9 cellular contexts compared by ENCODE assay signal in genomic region chr18:63107171-63107850, GRCh38.
DNase-seq lines count a peak whose midpoint lies in the region; ATAC-seq and TF ChIP-seq lines count a peak whose summit lies in the region.
"Had no signal": no experiment of that assay in that cellular context is flagged by ENCODE, and none has a peak within 500 bp of the region (broad histone marks: within the 10 kb centered on the region; RNA-seq: fewer than 3 reads in every experiment).

No MANE protein-coding gene starts in this region.

- no peak for DNase-seq in DND-41
- peak; percentile 93 for DNase-seq in NCI-H69 (lab: John Stamatoyannopoulos, UW)
- no peak for DNase-seq in posterior cingulate gyrus
- no peak for DNase-seq in WTC11 (ENCODE audit: low spot score)
- DNase-seq in NCI-H1694 treated with DMSO at 0.1 percent for 48 hours (lab: John Stamatoyannopoulos, UW): no peak
- no peak for DNase-seq in gastrocnemius medialis
- DNase-seq: DMS79 treated with DMSO at 0.1 percent for 48 hours had no signal

- in situ Hi-C loops in gastrocnemius medialis (cut with MboI; ENCODE audit: low sequenced_read_pairs in 4 of 4): no loop called here

- H4K20me1 ChIP-seq in DND-41 (ENCODE audit: insufficient read depth, low read length): no peaks in the 10 kb centered on the region

- peaks cover 2% of the 10 kb centered on the region; the same call in 1 of the 2 replicates for H3K4me1 Mint-ChIP-seq in WTC11

- no peak overlapping the region for H2AFZ ChIP-seq in DND-41 (ENCODE audit: low read depth, low read length)

- H3K4me3 Mint-ChIP-seq in WTC11: no peak overlapping the region

- H3K9me3 ChIP-seq in DND-41 (ENCODE audit: insufficient read depth, low read length, severe bottlenecking) (no peaks in the 10 kb centered on the region), gastrocnemius medialis (no peaks in the 10 kb centered on the region)

- no peak overlapping the region for H3K27ac Mint-ChIP-seq in WTC11

- no peaks in the 10 kb centered on the region for H3K79me2 ChIP-seq in DND-41 (ENCODE audit: insufficient read depth, low read length)

- TF ChIP-seq CTCF in DND-41 (IDR thresholded peaks at IDR 0.05; ENCODE audit: borderline replicate concordance, extremely low read depth, low read length, poor library complexity, severe bottlenecking): no peak
- no peak for TF ChIP-seq CTCF in WTC11 (IDR thresholded peaks at IDR 0.05)
- TF ChIP-seq CTCF in gastrocnemius medialis (IDR thresholded peaks at IDR 0.05 in 4 of 5, conservative IDR thresholded peaks at IDR 0.05 in 1 of 5): no peak

- POLR2A ChIA-PET in WTC11 (lab: Charles Lee): no interaction called here

- ATAC-seq in DND-41 (ENCODE audit: insufficient read depth, low read depth) (no peak), GM19043 (IDR thresholded peaks at IDR 0.05; ENCODE audit: low read depth, unreplicated experiment) (peak; percentile 31), HG02981 (IDR thresholded peaks at IDR 0.05; ENCODE audit: unreplicated experiment) (peak; percentile 21), WTC11 (no peak), gastrocnemius medialis (no peak)

- peak overlapping the region; percentile 42; the same call in 1 of the 2 replicates for H3K27ac ChIP-seq in DND-41 (ENCODE audit: low read length)
- no peak overlapping the region for H3K27ac ChIP-seq in gastrocnemius medialis

- H3K4me3 ChIP-seq in DND-41 (ENCODE audit: low read depth in 1 of 2, low read length in 2 of 2): no peak overlapping the region
- H3K4me3 ChIP-seq in gastrocnemius medialis: no peak overlapping the region

- TF ChIP-seq POLR2A in gastrocnemius medialis (IDR thresholded peaks at IDR 0.05): no peak

- H3K36me3 Mint-ChIP-seq in WTC11: no peaks in the 10 kb centered on the region

- intact Hi-C loops in posterior cingulate gyrus (cut with DNase I) (no loop called here), gastrocnemius medialis (cut with DNase I; ENCODE audit: low total_unique reads) (no loop called here)

- H3K36me3 ChIP-seq in DND-41 (ENCODE audit: insufficient read depth, low read length) (no peaks in the 10 kb centered on the region), gastrocnemius medialis (no peaks in the 10 kb centered on the region)

- peaks cover 47% of the 10 kb centered on the region for H3K4me1 ChIP-seq in DND-41 (ENCODE audit: insufficient read depth, low read length)
- H3K4me1 ChIP-seq in gastrocnemius medialis: peaks cover 12 to 18% of the 10 kb centered on the region in 2 donors

- H3K27me3 Mint-ChIP-seq in WTC11 (ENCODE audit: low read depth): no peaks in the 10 kb centered on the region

- no peak overlapping the region for H3K9ac ChIP-seq in DND-41 (ENCODE audit: low read depth, low read length)

- peaks cover 20% of the 10 kb centered on the region for H3K9me3 Mint-ChIP-seq in WTC11

- H3K4me2 ChIP-seq in DND-41 (ENCODE audit: insufficient read depth, low read length): peak overlapping the region; percentile 8; the same call in 1 of the 2 replicates

- no peaks in the 10 kb centered on the region for H3K27me3 ChIP-seq in DND-41 (ENCODE audit: insufficient read depth, low read length, poor library complexity)
- H3K27me3 ChIP-seq in gastrocnemius medialis: no peaks in the 10 kb centered on the region

- CTCF ChIA-PET in WTC11 (lab: Charles Lee): interaction anchor here (1.3 kb wide), 1 partner anchor 90 kb away, joined by 3 read pairs; no protein-coding TSS in a partner anchor

TF ChIP-seq in WTC11, 78 proteins besides CTCF, POLR2A, EP300 and RAD21 (continues in another document):
- TF ChIP-seq ERG (CRISPR knock-in tag; IDR thresholded peaks at IDR 0.05): no peak
- no peak for TF ChIP-seq ZNF219 (CRISPR knock-in tag; IDR thresholded peaks at IDR 0.05; ENCODE audit: borderline replicate concordance)
- no peak for TF ChIP-seq ZNF138 (CRISPR knock-in tag; conservative IDR thresholded peaks at IDR 0.05)
- no peak for TF ChIP-seq NR2C2 (CRISPR knock-in tag; IDR thresholded peaks at IDR 0.05)
- no peak for TF ChIP-seq ATF6 (CRISPR knock-in tag; IDR thresholded peaks at IDR 0.05)
- TF ChIP-seq ZNF425 (CRISPR knock-in tag; conservative IDR thresholded peaks at IDR 0.05): no peak
- no peak for TF ChIP-seq CBFB (CRISPR knock-in tag; IDR thresholded peaks at IDR 0.05; ENCODE audit: low read depth)
- TF ChIP-seq ARID4B (CRISPR knock-in tag; IDR thresholded peaks at IDR 0.05; ENCODE audit: borderline replicate concordance): no peak
- no peak for TF ChIP-seq IRF1 (CRISPR knock-in tag; IDR thresholded peaks at IDR 0.05)

Comparison
In these comparisons a context has a peak if more than half of its experiments do, and no peak if none do; other contexts are left out.
1. ATAC-seq: peak in GM19043 (single experiment) and HG02981 (single experiment); none in DND-41 (single experiment), WTC11 (single experiment) and gastrocnemius medialis (0 of 2).